Comparison of ENCODE assay signal across 8 cellular contexts in the genomic region with DNA sequence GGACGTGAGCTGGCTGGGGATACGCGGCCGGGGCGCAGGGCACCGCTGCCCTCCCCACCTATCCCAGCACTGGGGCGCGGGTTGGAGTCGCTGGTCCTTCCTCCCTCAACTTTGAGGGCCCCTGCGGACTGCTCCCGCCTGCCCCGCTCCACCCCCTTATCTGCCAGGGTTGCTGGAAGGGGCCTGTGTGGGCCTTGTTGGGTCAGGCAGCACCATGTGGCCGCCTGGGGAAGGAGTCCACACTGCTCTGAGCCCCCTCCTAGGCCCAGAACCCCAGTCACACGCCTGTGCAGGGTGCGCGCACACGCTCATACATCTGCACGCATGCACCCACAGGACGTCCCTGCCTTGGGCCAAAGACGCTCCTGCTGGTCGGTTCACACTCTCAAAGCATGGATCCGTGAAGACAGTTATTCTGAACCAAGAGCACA. TPM values are rescaled to one million over a fixed set of nuclear protein-coding genes. Genes with fewer than 3 reads are reported as not detected.
DNase-seq lines count a peak whose midpoint lies in the region; ATAC-seq, FAIRE-seq and TF ChIP-seq lines count a peak whose summit lies in the region.

No MANE protein-coding gene starts in this region.

- no peaks in the 10 kb centered on the region for H3K36me3 ChIP-seq in HepG2 (replicated peaks in 1 of 2; ENCODE audit: control insufficient read depth in 1 of 2, insufficient read depth in 2 of 2, low read length in 2 of 2)

- H3K27me3 Mint-ChIP-seq in brain, result peaks cover 11% of the 10 kb centered on the region

- no peaks in the 10 kb centered on the region for H3K9me3 Mint-ChIP-seq in brain

- CTCF ChIA-PET in HepG2 (lab: Yijun Ruan, JAX; ENCODE audit: low intra/inter-chr PET ratio, low total read pairs), result no interaction called here

- peak in 2 of 3 experiments; percentile 56 to 66 for DNase-seq in NCI-H1417 (lab: John Stamatoyannopoulos, UW)
- no peak for DNase-seq in NCI-H1417 treated with DMSO at 0.1 percent for 48 hours (lab: John Stamatoyannopoulos, UW)
- no peak for DNase-seq in HepG2 (ENCODE audit: low spot score)
- DNase-seq in stimulated activated naive CD4-positive, alpha-beta T cell treated with Interleukin-2 at 50 U/mL for 16 hours (lab: John Stamatoyannopoulos, UW), result no peak
- no peak for DNase-seq in activated effector memory CD4-positive, alpha-beta T cell treated with Interleukin-2 at 50 U/mL for 16 hours
- DNase-seq in NCI-H446 treated with DMSO at 0.1 percent for 48 hours (lab: John Stamatoyannopoulos, UW), result no peak

- no peaks in the 10 kb centered on the region for H3K9me3 ChIP-seq in HepG2 (ENCODE audit: low read length)

- no peaks in the 10 kb centered on the region for H3K79me2 ChIP-seq in HepG2 (ENCODE audit: insufficient read depth, low read length)

- POLR2A ChIA-PET in HepG2 (lab: Yijun Ruan, JAX), result no interaction called here

- no peak for TF ChIP-seq RAD21 in HepG2 (CRISPR knock-in tag; IDR thresholded peaks at IDR 0.05)

- TF ChIP-seq CTCF in brain (conservative IDR thresholded peaks at IDR 0.05) (no peak), HepG2 (CRISPR knock-in tag; IDR thresholded peaks at IDR 0.05) (no peak)

- in situ Hi-C loops in HepG2 (cut with HindIII; ENCODE audit: extremely low pct_ligation_motif_present, low pct_unique_long_range_greater_than_20kb), result no loop called here

- TF ChIP-seq EP300 in HepG2 (IDR thresholded peaks at IDR 0.05; ENCODE audit: low read depth in 2 of 2, low read length in 2 of 2) (no peak), HepG2 (CRISPR knock-in tag; IDR thresholded peaks at IDR 0.05; ENCODE audit: borderline replicate concordance) (no peak)

- no peaks in the 10 kb centered on the region for H3K36me3 Mint-ChIP-seq in brain

- no peak for TF ChIP-seq POLR2A in HepG2 (IDR thresholded peaks at IDR 0.05; ENCODE audit: insufficient read depth in 1 of 2, low read depth in 2 of 2, low read length in 2 of 2)

- peaks cover 62% of the 10 kb centered on the region for H3K4me1 Mint-ChIP-seq in brain

- peak overlapping the region; percentile 83 to 95 (median 88) for H3K27ac Mint-ChIP-seq in brain

- peak overlapping the region; percentile 86 to 92 (median 88) for H3K4me3 Mint-ChIP-seq in brain

- H3K27me3 ChIP-seq in HepG2 (ENCODE audit: control insufficient read depth in 1 of 2, insufficient read depth in 2 of 2, low read length in 2 of 2), result peaks cover 0 to 8% of the 10 kb centered on the region in 2 experiments; a peak in 1 of 5 replicates

- peak overlapping the region; percentile 87 for H3K4me2 ChIP-seq in HepG2 (ENCODE audit: low read depth, low read length)

- no peaks in the 10 kb centered on the region; the same call in 1 of the 2 replicates for H4K20me1 ChIP-seq in HepG2 (ENCODE audit: insufficient read depth, low read length)

- FAIRE-seq in HepG2 (lab: Jason Lieb, UNC), result no peak

- peak; percentile 58 for ATAC-seq in HepG2

- no TSS peak for BruUV-seq in HepG2 (replicated peaks; lab: Mats Ljungman, UMichigan)

- H2AFZ ChIP-seq in HepG2 (ENCODE audit: low read length), result no peak overlapping the region

- H3K9ac ChIP-seq in HepG2 (ENCODE audit: insufficient read depth, low read depth, low read length), result peak overlapping the region; percentile 52

- H3K4me1 ChIP-seq in HepG2 (ENCODE audit: insufficient read depth, low read length), result peaks cover 24% of the 10 kb centered on the region

- H3K27ac ChIP-seq in HepG2 (ENCODE audit: extremely low read length, insufficient read depth, low read length) (no peak overlapping the region), temporal lobe (ENCODE audit: low read depth, low read length) (peak overlapping the region; percentile 52)

- peak overlapping the region; percentile 49 to 75 (median 71); a peak in 4 of 6 replicates for H3K4me3 ChIP-seq in HepG2 (replicated peaks in 1 of 3; ENCODE audit: insufficient read depth in 1 of 3, low read depth in 2 of 3, low read length in 3 of 3)

- intact Hi-C loops in HepG2 (cut with micrococcal nuclease; ENCODE audit: unreplicated experiment), result no loop called here

- 0% methylated on average over 2 of the region's 22 CpGs for WGBS in HepG2 (ENCODE audit: low lambda C conversion rate)

TF ChIP-seq in HepG2, 621 proteins besides CTCF, POLR2A, EP300 and RAD21 (continues in another document):
- peak; percentile 22; the same call in 1 of the 2 replicates for TF ChIP-seq GABPB1 (CRISPR knock-in tag; IDR thresholded peaks at IDR 0.05)
- TF ChIP-seq ZFYVE20 (CRISPR knock-in tag; IDR thresholded peaks at IDR 0.05; ENCODE audit: borderline replicate concordance, low read depth), result 0 out of 2 replicates have a peak, but pooled peaks have one; percentile 46
- TF ChIP-seq, protein P1, sequence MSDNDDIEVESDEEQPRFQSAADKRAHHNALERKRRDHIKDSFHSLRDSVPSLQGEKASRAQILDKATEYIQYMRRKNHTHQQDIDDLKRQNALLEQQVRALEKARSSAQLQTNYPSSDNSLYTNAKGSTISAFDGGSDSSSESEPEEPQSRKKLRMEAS (IDR thresholded peaks at IDR 0.05), result peak; percentile 67
- 0 out of 2 replicates have a peak, but pooled peaks have one; percentile 27 for TF ChIP-seq KDM5B (CRISPR knock-in tag; IDR thresholded peaks at IDR 0.05; ENCODE audit: borderline replicate concordance)
- no peak for TF ChIP-seq MZF1 (CRISPR knock-in tag; IDR thresholded peaks at IDR 0.05; ENCODE audit: borderline replicate concordance)
- TF ChIP-seq HDAC2 (CRISPR knock-in tag; IDR thresholded peaks at IDR 0.05), result peak; percentile 24; the same call in 1 of the 2 replicates
- TF ChIP-seq TBX2 (CRISPR knock-in tag; IDR thresholded peaks at IDR 0.05; ENCODE audit: borderline replicate concordance), result peak; percentile 21; the same call in 1 of the 2 replicates
- peak; percentile 52; the same call in 1 of the 2 replicates for TF ChIP-seq KDM2A (CRISPR knock-in tag; IDR thresholded peaks at IDR 0.05; ENCODE audit: borderline replicate concordance, low read depth)
- TF ChIP-seq, protein P2, sequence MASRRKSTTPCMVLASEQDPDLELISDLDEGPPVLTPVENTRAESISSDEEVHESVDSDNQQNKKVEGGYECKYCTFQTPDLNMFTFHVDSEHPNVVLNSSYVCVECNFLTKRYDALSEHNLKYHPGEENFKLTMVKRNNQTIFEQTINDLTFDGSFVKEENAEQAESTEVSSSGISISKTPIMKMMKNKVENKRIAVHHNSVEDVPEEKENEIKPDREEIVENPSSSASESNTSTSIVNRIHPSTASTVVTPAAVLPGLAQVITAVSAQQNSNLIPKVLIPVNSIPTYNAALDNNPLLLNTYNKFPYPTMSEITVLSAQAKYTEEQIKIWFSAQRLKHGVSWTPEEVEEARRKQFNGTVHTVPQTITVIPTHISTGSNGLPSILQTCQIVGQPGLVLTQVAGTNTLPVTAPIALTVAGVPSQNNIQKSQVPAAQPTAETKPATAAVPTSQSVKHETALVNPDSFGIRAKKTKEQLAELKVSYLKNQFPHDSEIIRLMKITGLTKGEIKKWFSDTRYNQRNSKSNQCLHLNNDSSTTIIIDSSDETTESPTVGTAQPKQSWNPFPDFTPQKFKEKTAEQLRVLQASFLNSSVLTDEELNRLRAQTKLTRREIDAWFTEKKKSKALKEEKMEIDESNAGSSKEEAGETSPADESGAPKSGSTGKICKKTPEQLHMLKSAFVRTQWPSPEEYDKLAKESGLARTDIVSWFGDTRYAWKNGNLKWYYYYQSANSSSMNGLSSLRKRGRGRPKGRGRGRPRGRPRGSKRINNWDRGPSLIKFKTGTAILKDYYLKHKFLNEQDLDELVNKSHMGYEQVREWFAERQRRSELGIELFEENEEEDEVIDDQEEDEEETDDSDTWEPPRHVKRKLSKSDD (CRISPR knock-in tag; IDR thresholded peaks at IDR 0.05; ENCODE audit: low read depth), result no peak
- no peak for TF ChIP-seq MAZ (IDR thresholded peaks at IDR 0.05; ENCODE audit: borderline replicate concordance, low read depth, low read length)
- 0 out of 2 replicates have a peak, but pooled peaks have one; percentile 44 for TF ChIP-seq MAZ (CRISPR knock-in tag; IDR thresholded peaks at IDR 0.05; ENCODE audit: low read depth)

RNA-seq across cellular contexts. Expression of a gene that starts 0.6 kb away (rescaled TPM):
- 4.8 TPM for polyA plus RNA-seq in brain (ENCODE audit: insufficient read depth, low read depth, low replicate concordance)
- total RNA-seq in HepG2 (2016; rRNA removed; fragmentation: Illumina TruSeq; extraction: Trizol), result 5.4 and 5.6 TPM in 2 replicates
- 0.40 and 0.44 TPM in 2 replicates for total RNA-seq in HepG2 (2016; cell fraction: cytosol; rRNA removed; fragmentation: Illumina TruSeq; extraction: Trizol; ENCODE audit: low read depth)
- total RNA-seq in HepG2 (2016; cell fraction: insoluble cytoplasmic fraction; rRNA removed; fragmentation: Illumina TruSeq; extraction: Trizol), result 5.3 and 5.6 TPM in 2 replicates
- total RNA-seq in HepG2 (2016; cell fraction: membrane; rRNA removed; fragmentation: Illumina TruSeq; extraction: Trizol), result 3.0 and 3.1 TPM in 2 replicates
- 4.7 and 5.3 TPM in 2 replicates for total RNA-seq in HepG2 (2016; cell fraction: nucleus; rRNA removed; fragmentation: Illumina TruSeq; extraction: Trizol)
- 4.3 and 4.8 TPM in 2 replicates for polyA plus RNA-seq in HepG2 (2011; rRNA removed)
- 2.8 and 2.9 TPM in 2 replicates for polyA plus RNA-seq in HepG2 (2011; cell fraction: cytosol; rRNA removed)
- 10.1 and 11.7 TPM in 2 replicates for polyA plus RNA-seq in HepG2 (2011; cell fraction: nucleus; rRNA removed)
- 2.4 and 2.6 TPM in 2 replicates for polyA plus RNA-seq in HepG2 (2012)
- 0.19 and 0.22 TPM in 2 replicates for polyA plus RNA-seq in HepG2 (2016; cell fraction: cytosol; fragmentation: Illumina TruSeq; extraction: Trizol; ENCODE audit: low read depth)
- 3.2 and 3.5 TPM in 2 replicates for polyA plus RNA-seq in HepG2 (2016; cell fraction: insoluble cytoplasmic fraction; fragmentation: Illumina TruSeq; extraction: Trizol; ENCODE audit: low read depth)
- 0.88 and 0.95 TPM in 2 replicates for polyA plus RNA-seq in HepG2 (2016; cell fraction: membrane; fragmentation: Illumina TruSeq; extraction: Trizol; ENCODE audit: low read depth)
- polyA plus RNA-seq in HepG2 (2016; cell fraction: nucleus; fragmentation: Illumina TruSeq; extraction: Trizol; ENCODE audit: insufficient read depth, low read depth), result 6.7 and 6.8 TPM in 2 replicates
- polyA minus RNA-seq in HepG2 (2011; rRNA and poly(A)+ RNA removed; ENCODE audit: low replicate concordance), result 8.1 TPM in 1 of 2 replicates, not detected in the other
- 3.9 and 4.5 TPM in 2 replicates for polyA minus RNA-seq in HepG2 (2011; cell fraction: cytosol; rRNA and poly(A)+ RNA removed)
- 4.9 and 5.2 TPM in 2 replicates for polyA minus RNA-seq in HepG2 (2011; cell fraction: nucleus; rRNA and poly(A)+ RNA removed)
- total RNA-seq in temporal lobe, result 77.0 TPM

Comparison
In these comparisons a context has a peak if more than half of its experiments do, and no peak if none do; other contexts are left out.
1. DNase-seq: peak in NCI-H1417 (2 of 3); none in NCI-H1417 treated with DMSO at 0.1 percent for 48 hours (single experiment), HepG2 (single experiment), stimulated activated naive CD4-positive, alpha-beta T cell treated with Interleukin-2 at 50 U/mL for 16 hours (single experiment), activated effector memory CD4-positive, alpha-beta T cell treated with Interleukin-2 at 50 U/mL for 16 hours (single experiment) and NCI-H446 treated with DMSO at 0.1 percent for 48 hours (single experiment).
2. RNA of a gene that starts 0.6 kb away (total RNA-seq): 77.0 TPM in temporal lobe (single experiment); 0.40 to 5.6 TPM in HepG2; every median in the first group is over 10 times any median in the second.